Comparison of ENCODE assay signal across 14 cellular contexts in the genomic region with DNA sequence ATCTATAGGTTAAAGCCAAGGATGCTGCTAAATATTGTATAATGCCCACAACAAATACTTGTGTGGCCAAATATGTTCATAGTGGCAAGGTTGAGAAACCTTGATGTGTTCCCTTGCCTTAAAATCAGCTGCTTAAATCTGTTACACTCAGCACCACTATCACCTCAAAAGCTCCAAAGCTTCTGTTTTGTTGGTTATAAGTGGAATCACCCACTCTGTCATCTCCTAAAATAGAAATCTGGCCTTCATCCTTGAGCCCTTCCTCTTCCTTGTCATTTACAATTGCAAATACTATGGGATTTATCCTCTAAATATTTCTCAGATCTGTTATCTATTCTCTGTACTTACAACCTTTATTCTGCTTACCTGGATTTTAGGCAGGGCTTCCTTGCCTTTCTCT.
DNase-seq lines count a peak whose midpoint lies in the region; ATAC-seq, FAIRE-seq and TF ChIP-seq lines count a peak whose summit lies in the region.
"Had no signal": no experiment of that assay in that cellular context is flagged by ENCODE, and none has a peak within 500 bp of the region (broad histone marks: within the 10 kb centered on the region; RNA-seq: fewer than 3 reads in every experiment).

No MANE protein-coding gene starts in this region.

- peak overlapping the region; percentile 68 for H3K27ac ChIP-seq in CD8-positive, alpha-beta memory T cell (ENCODE audit: low read depth, low read length)
- H3K27ac ChIP-seq in HUES64 (ENCODE audit: low read depth, low read length) = peak overlapping the region; percentile 1; the same call in 1 of the 2 replicates
- H3K27ac ChIP-seq in psoas muscle = peak overlapping the region; percentile 54
- H3K27ac ChIP-seq in subcutaneous abdominal adipose tissue (ENCODE audit: low read depth, low read length) = peak overlapping the region; percentile 29
- H3K27ac ChIP-seq: BLaER1 had no signal

- no peaks in the 10 kb centered on the region for H3K9me3 Mint-ChIP-seq in CD8-positive, alpha-beta memory T cell

- no peaks in the 10 kb centered on the region for H3K4me1 ChIP-seq in CD8-positive, alpha-beta memory T cell (ENCODE audit: insufficient read depth, low read length)
- H3K4me1 ChIP-seq in HUES64 (ENCODE audit: insufficient read depth, low read length) (peaks cover 10% of the 10 kb centered on the region; the same call in 1 of the 2 replicates), psoas muscle (peaks cover 33% of the 10 kb centered on the region), subcutaneous abdominal adipose tissue (ENCODE audit: control insufficient read depth in 5 of 5, insufficient read depth in 5 of 5, low read length in 5 of 5) (peaks cover 0 to 21% (median 5%) of the 10 kb centered on the region in 5 donors)
- H3K4me1 ChIP-seq: BLaER1, HAP-1 had no signal

- CTCF ChIA-PET in CD8-positive, alpha-beta memory T cell (lab: Charles Lee) = no interaction called here

- no peak overlapping the region for H3K4me3 ChIP-seq in CD8-positive, alpha-beta memory T cell (ENCODE audit: low read length)
- no peak overlapping the region for H3K4me3 ChIP-seq in HUES64 (ENCODE audit: low read length)
- H3K4me3 ChIP-seq in psoas muscle = no peak overlapping the region
- H3K4me3 ChIP-seq in subcutaneous abdominal adipose tissue (ENCODE audit: low read depth in 1 of 5, low read length in 5 of 5) = no peak overlapping the region
- H3K4me3 ChIP-seq: BLaER1, HAP-1 had no signal

- no peaks in the 10 kb centered on the region for H3K4me1 Mint-ChIP-seq in CD8-positive, alpha-beta memory T cell
- H3K4me1 Mint-ChIP-seq in T-helper 17 cell = no peaks in the 10 kb centered on the region

- no peak overlapping the region for H3K4me3 Mint-ChIP-seq in CD8-positive, alpha-beta memory T cell
- H3K4me3 Mint-ChIP-seq in T-helper 17 cell = no peak overlapping the region

- TF ChIP-seq POLR2A in GM12892 (IDR thresholded peaks at IDR 0.05; ENCODE audit: low read depth, low read length) = no peak

- POLR2A ChIA-PET in CD8-positive, alpha-beta memory T cell (lab: Charles Lee) = no interaction called here

- intact Hi-C loops in psoas muscle (cut with DNase I) = loop anchor here in 1 of 2 donors (5.0 kb wide), 1 partner anchor 48 kb away; no protein-coding TSS in a partner anchor

- no peaks in the 10 kb centered on the region for H3K36me3 Mint-ChIP-seq in CD8-positive, alpha-beta memory T cell
- peaks cover 2% of the 10 kb centered on the region for H3K36me3 Mint-ChIP-seq in T-helper 17 cell (ENCODE audit: low read depth)

- H3K27me3 Mint-ChIP-seq in CD8-positive, alpha-beta memory T cell = peaks cover 10 to 13% of the 10 kb centered on the region in 2 donors
- peaks cover 19% of the 10 kb centered on the region for H3K27me3 Mint-ChIP-seq in T-helper 17 cell

- no peaks in the 10 kb centered on the region for H3K36me3 ChIP-seq in CD8-positive, alpha-beta memory T cell (ENCODE audit: insufficient read depth, low read length)
- H3K36me3 ChIP-seq in HUES64 (ENCODE audit: insufficient read depth, low read length) (no peaks in the 10 kb centered on the region), psoas muscle (ENCODE audit: insufficient read depth in 1 of 2, low read depth in 1 of 2) (peaks cover 0 to 7% of the 10 kb centered on the region in 2 donors), subcutaneous abdominal adipose tissue (ENCODE audit: control insufficient read depth in 5 of 5, insufficient read depth in 5 of 5, low read length in 5 of 5) (peaks cover 9 to 18% (median 14%) of the 10 kb centered on the region in 5 donors)
- H3K36me3 ChIP-seq: BLaER1, HAP-1 had no signal

- no peak for FAIRE-seq in GM12892 (lab: Jason Lieb, UNC)

- H3K9ac ChIP-seq in HUES64 (ENCODE audit: low read depth, low read length) (no peak overlapping the region), subcutaneous abdominal adipose tissue (ENCODE audit: low read length in 5 of 5) (no peak overlapping the region)
- H3K9ac ChIP-seq: BLaER1 had no signal

- no peak for TF ChIP-seq CTCF in psoas muscle (IDR thresholded peaks at IDR 0.05)

- H3K9me3 ChIP-seq in CD8-positive, alpha-beta memory T cell (ENCODE audit: low read length) = no peaks in the 10 kb centered on the region
- H3K9me3 ChIP-seq in HUES64 (ENCODE audit: insufficient read depth, low read depth, low read length) (no peaks in the 10 kb centered on the region), psoas muscle (no peaks in the 10 kb centered on the region), subcutaneous abdominal adipose tissue (ENCODE audit: control insufficient read depth in 5 of 5, low read length in 5 of 5) (no peaks in the 10 kb centered on the region), T-helper 17 cell (ENCODE audit: control insufficient read depth, low read length, poor library complexity, severe bottlenecking) (no peaks in the 10 kb centered on the region)
- H3K9me3 ChIP-seq: BLaER1, HAP-1 had no signal

- H3K27ac Mint-ChIP-seq in CD8-positive, alpha-beta memory T cell = peak overlapping the region in 1 of 8 donors; percentile 12
- H3K27ac Mint-ChIP-seq in T-helper 17 cell = no peak overlapping the region

- no peak for DNase-seq in CD8-positive, alpha-beta memory T cell
- DNase-seq in psoas muscle (no peak), GM12892 (ENCODE audit: insufficient read length) (no peak), T-helper 17 cell (no peak)
- DNase-seq: 8988T, AML-193, DMS 273 treated with DMSO at 0.1 percent for 48 hours, Kasumi-1, KBM-7 had no signal

- ATAC-seq in psoas muscle (peak; percentile 17 to 72 (median 48)), HG02759 (IDR thresholded peaks at IDR 0.05; ENCODE audit: unreplicated experiment) (no peak), T-helper 17 cell (no peak)

- no peaks in the 10 kb centered on the region for H3K27me3 ChIP-seq in CD8-positive, alpha-beta memory T cell (ENCODE audit: insufficient read depth, low read length, poor library complexity, severe bottlenecking)
- H3K27me3 ChIP-seq in HUES64 (ENCODE audit: insufficient read depth, low read length) (no peaks in the 10 kb centered on the region), psoas muscle (ENCODE audit: insufficient read depth in 3 of 3, low read length in 2 of 3) (no peaks in the 10 kb centered on the region), subcutaneous abdominal adipose tissue (ENCODE audit: control insufficient read depth in 5 of 5, insufficient read depth in 4 of 5, low read length in 5 of 5) (no peaks in the 10 kb centered on the region)
- H3K27me3 ChIP-seq: BLaER1 had no signal

Comparison
In these comparisons a context has a peak if more than half of its experiments do, and no peak if none do; other contexts are left out.
1. H3K27ac ChIP-seq: peak in every context shown above with its lines; median percentile 68 in CD8-positive, alpha-beta memory T cell; 54 in psoas muscle; 29 in subcutaneous abdominal adipose tissue; 1 in HUES64.
2. ATAC-seq: peak in psoas muscle (4 of 4); none in HG02759 (single experiment) and T-helper 17 cell (single experiment).